ENCODE assay signal across 28 cellular contexts in the genomic region with DNA sequence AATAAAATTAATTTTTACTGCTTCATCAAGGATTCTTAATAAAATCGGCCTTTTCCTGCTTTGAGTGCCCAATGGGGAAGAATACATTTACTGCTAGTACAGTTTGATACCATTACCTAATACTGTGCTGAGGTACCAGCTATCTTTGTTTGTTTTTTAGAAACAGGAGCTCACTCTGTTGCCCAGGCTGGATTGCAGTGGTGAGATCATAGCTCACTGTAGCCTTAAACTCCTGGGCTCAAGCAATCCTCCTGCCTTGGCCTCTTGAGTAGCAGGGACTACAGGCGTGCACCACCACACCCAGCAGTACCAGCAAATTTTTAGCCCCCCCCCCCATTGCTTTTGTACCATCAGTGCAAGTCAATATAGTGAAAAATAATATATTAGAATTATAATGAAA. TPM values are rescaled to one million over a fixed set of nuclear protein-coding genes. Genes with fewer than 3 reads are reported as not detected.
"Had no signal": no experiment of that assay in that cellular context is flagged by ENCODE, and none has a peak within 500 bp of the region (broad histone marks: within the 10 kb centered on the region; RNA-seq: fewer than 3 reads in every experiment).

No MANE protein-coding gene starts in this region.

- H3K36me3 ChIP-seq: brain microvascular endothelial cell, esophagus muscularis mucosa, gastrocnemius medialis had no signal

- H3K4me3 ChIP-seq: coronary artery, dorsolateral prefrontal cortex, esophagus muscularis mucosa, gastrocnemius medialis had no signal

- ATAC-seq: activated CD4-positive, alpha-beta T cell treated with anti-CD3 and anti-CD28 coated beads for 36 hours; activated CD8-positive, alpha-beta T cell treated with anti-CD3 and anti-CD28 coated beads, Interleukin-2, amount 10 ng/mL, durations not matched to agents 7 days and 5 days; activated T-cell treated with anti-CD3 and anti-CD28 coated beads, Interleukin-2, amount 50 U/mL, for 4 hours; activated T-helper 17 cell treated with anti-CD3 and anti-CD28 coated beads, Interleukin-2, amount 50 U/mL, for 72 hours; foreskin keratinocyte; gastrocnemius medialis had no signal

- H3K27ac ChIP-seq: brain microvascular endothelial cell, coronary artery, dorsolateral prefrontal cortex, esophagus muscularis mucosa, foreskin keratinocyte, gastrocnemius medialis had no signal

- H3K27me3 ChIP-seq: brain microvascular endothelial cell, dorsolateral prefrontal cortex, esophagus muscularis mucosa, foreskin keratinocyte, gastrocnemius medialis had no signal

- H3K4me1 ChIP-seq: esophagus muscularis mucosa, foreskin keratinocyte, gastrocnemius medialis had no signal

- DNase-seq: activated CD4-positive, alpha-beta memory T cell treated with anti-CD3 and anti-CD28 coated beads for 36 hours; activated CD4-positive, alpha-beta T cell treated with anti-CD3 and anti-CD28 coated beads for 36 hours; activated CD4-positive, alpha-beta T cell treated with anti-CD3 and anti-CD28 coated beads, Interleukin-2, amount 10 ng/mL, durations not matched to agents 24 days and 14 days; activated CD4-positive, CD25-positive, alpha-beta regulatory T cell; activated CD4-positive, CD25-positive, alpha-beta regulatory T cell treated with anti-CD3 and anti-CD28 coated beads, Interleukin-2, amount 50 U/mL, for 72 hours; activated CD8-positive, alpha-beta T cell treated with anti-CD3 and anti-CD28 coated beads, Interleukin-2, amount 10 ng/mL, durations not matched to agents 7 days and 5 days; activated effector memory CD4-positive, alpha-beta T cell treated with Interleukin-2 at 50 U/mL for 16 hours; activated gamma-delta T cell treated with Interleukin-2 at 50 U/mL for 16 hours; activated naive CD4-positive, alpha-beta T cell treated with anti-CD3 and anti-CD28 coated beads, Interleukin-2, amount 50 U/mL, for 16 hours; activated naive CD4-positive, alpha-beta T cell treated with Interleukin-2 at 50 U/mL for 16 hours; activated T-cell treated with anti-CD3 and anti-CD28 coated beads, Interleukin-2, amount 50 U/mL, for 4 hours; amniotic stem cell; anterior cingulate cortex; brain microvascular endothelial cell; dorsolateral prefrontal cortex; effector memory CD4-positive, alpha-beta T cell; endodermal cell; erythroblast; foreskin keratinocyte; gastrocnemius medialis; glutamatergic neuron; T-helper 2 cell had no signal

- FAIRE-seq: astrocyte, bronchial epithelial cell had no signal

- H3K9me3 ChIP-seq: esophagus muscularis mucosa, gastrocnemius medialis had no signal

RNA-seq across cellular contexts. Expression of gene SLC4A9, which starts 28.1 kb away (rescaled TPM):
- total RNA-seq: activated CD4-positive, alpha-beta T cell treated with anti-CD3 and anti-CD28 coated beads, Interleukin-2, amount 10 ng/mL, durations not matched to agents 24 days and 14 days; activated CD8-positive, alpha-beta memory T cell treated with anti-CD3 and anti-CD28 coated beads for 36 hours; activated T-cell treated with anti-CD3 and anti-CD28 coated beads, Interleukin-2, amount 50 U/mL, for 4 hours; bronchial epithelial cell; esophagus muscularis mucosa; gastrocnemius medialis had no signal
